In the genomic region with DNA sequence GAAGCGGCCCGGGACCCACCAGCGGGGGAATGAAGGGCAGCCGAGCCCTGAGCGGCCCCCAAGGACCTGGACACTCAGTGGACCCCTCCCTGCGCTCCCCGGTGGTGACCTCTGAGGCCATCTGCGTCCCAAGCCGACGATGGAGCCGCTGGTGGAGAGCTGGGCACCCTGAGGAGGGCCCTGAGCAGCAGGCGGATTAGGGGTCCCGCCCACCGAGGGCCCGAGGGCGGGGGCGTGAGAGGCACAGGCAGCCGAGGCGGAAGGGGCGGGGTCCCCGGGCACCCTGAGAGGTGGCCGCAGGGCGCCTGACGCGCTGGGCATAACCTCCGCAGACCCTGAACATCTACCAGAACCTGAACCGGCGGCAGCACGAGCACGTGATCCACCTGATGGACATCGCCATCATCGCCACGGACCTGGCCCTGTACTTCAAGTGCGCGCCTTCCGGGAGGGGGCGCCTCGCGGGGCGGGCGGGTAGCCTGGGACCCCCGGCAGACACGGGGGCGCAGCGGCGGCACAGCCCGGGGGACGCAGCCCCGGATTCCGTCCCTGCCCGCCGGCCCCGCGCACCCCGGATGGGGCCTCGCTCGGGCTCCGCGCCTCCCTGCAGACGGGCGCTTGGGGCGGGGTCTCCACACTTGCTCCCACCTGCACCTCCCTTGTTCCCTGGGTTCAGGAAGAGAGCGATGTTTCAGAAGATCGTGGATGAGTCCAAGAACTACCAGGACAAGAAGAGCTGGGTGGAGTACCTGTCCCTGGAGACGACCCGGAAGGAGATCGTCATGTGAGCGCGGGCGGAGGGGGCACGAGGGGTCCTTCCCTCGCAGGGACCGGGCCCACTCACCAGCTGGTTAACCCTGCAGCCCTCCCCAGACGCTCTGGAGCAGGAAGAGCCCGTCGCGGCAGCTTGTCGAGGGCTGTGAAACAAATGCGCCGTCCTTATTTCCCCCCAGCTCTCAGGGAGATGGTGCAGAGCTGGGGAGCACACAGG, we compare ENCODE assay signal across 6 cellular contexts. TPM values are rescaled to one million over a fixed set of nuclear protein-coding genes. Genes with fewer than 3 reads are reported as not detected.
A peak's percentile ranks its signal among the peaks of the same experiment; 100 is the strongest.
DNase-seq lines count a peak whose midpoint lies in the region; ATAC-seq and TF ChIP-seq lines count a peak whose summit lies in the region.

No MANE protein-coding gene starts in this region.

- H3F3A ChIP-seq in smooth muscle cell (ENCODE audit: low read depth), result no peaks in the 10 kb centered on the region

- intact Hi-C loops in Caco-2 (cut with micrococcal nuclease; ENCODE audit: unreplicated experiment), result no loop called here

- H3K27me3 ChIP-seq in smooth muscle cell (ENCODE audit: low read depth), result no peaks in the 10 kb centered on the region
- H3K27me3 ChIP-seq in Caco-2 (replicated peaks; ENCODE audit: control insufficient read depth, insufficient read depth, low read length), result no peaks in the 10 kb centered on the region

- H3K9me3 ChIP-seq in smooth muscle cell (replicated peaks; ENCODE audit: low read depth) (no peaks in the 10 kb centered on the region), Caco-2 (no peaks in the 10 kb centered on the region; the same call in 1 of the 2 replicates)

- H4K20me1 ChIP-seq in smooth muscle cell (ENCODE audit: low read depth), result no peaks in the 10 kb centered on the region

- H3K27me3 Mint-ChIP-seq in WTC11 (ENCODE audit: low read depth) (no peaks in the 10 kb centered on the region; the same call in 1 of the 2 replicates), Caco-2 (ENCODE audit: insufficient read depth, unreplicated experiment) (no peaks in the 10 kb centered on the region)

- TF ChIP-seq CTCF in WTC11 (IDR thresholded peaks at IDR 0.05), result no peak
- TF ChIP-seq CTCF in smooth muscle cell (IDR thresholded peaks at IDR 0.05; ENCODE audit: borderline replicate concordance, insufficient read depth, poor library complexity, severe bottlenecking), result peak; percentile 31
- no peak for TF ChIP-seq CTCF in Caco-2 (IDR thresholded peaks at IDR 0.05; ENCODE audit: insufficient read depth in 1 of 2, low read depth in 1 of 2, low read length in 1 of 2, severe bottlenecking in 1 of 2, unreplicated experiment in 1 of 2)

- H3K36me3 ChIP-seq in smooth muscle cell (ENCODE audit: low read depth), result no peaks in the 10 kb centered on the region
- no peaks in the 10 kb centered on the region for H3K36me3 ChIP-seq in Caco-2 (ENCODE audit: control insufficient read depth, insufficient read depth, low read length)

- peak overlapping the region; percentile 96 for H3K4me2 ChIP-seq in smooth muscle cell

- POLR2A ChIA-PET in WTC11 (lab: Charles Lee), result interaction anchor here (0.7 to 1.1 kb wide), 4 partner anchors 11 to 52 kb away, joined by 3 to 4 read pairs (median 3); a partner anchor contains a TSS
- POLR2A ChIA-PET in Caco-2 (lab: Charles Lee), result no interaction called here

- peak; percentile 45 for DNase-seq in Ammon's horn (ENCODE audit: low spot score)
- DNase-seq in WTC11 (ENCODE audit: low spot score), result peak; percentile 71
- no peak for DNase-seq in smooth muscle cell (lab: John Stamatoyannopoulos, UW; ENCODE audit: unreplicated experiment)
- no peak for DNase-seq in Caco-2

- H3K36me3 Mint-ChIP-seq in WTC11 (peaks cover 4% of the 10 kb centered on the region), Caco-2 (ENCODE audit: insufficient read depth, unreplicated experiment) (no peaks in the 10 kb centered on the region)

- ATAC-seq in HG02571 (IDR thresholded peaks at IDR 0.05; ENCODE audit: unreplicated experiment) (peak; percentile 48), WTC11 (peak; percentile 68), esophagus mucosa (peak; percentile 32)

- H3K4me1 ChIP-seq in smooth muscle cell (ENCODE audit: low read depth) (peaks cover 7% of the 10 kb centered on the region), Caco-2 (no peaks in the 10 kb centered on the region)

- no TSS peak for BruUV-seq in Caco-2 (replicated peaks; lab: Mats Ljungman, UMichigan)

- H3K79me2 ChIP-seq in smooth muscle cell (ENCODE audit: low read depth), result no peaks in the 10 kb centered on the region

- H3K4me3 Mint-ChIP-seq in WTC11 (peak overlapping the region; percentile 70), Caco-2 (ENCODE audit: unreplicated experiment) (no peak overlapping the region)

- H3K4me3 ChIP-seq in smooth muscle cell (peak overlapping the region; percentile 81), Caco-2 (ENCODE audit: low read depth, low read length) (no peak overlapping the region)

- H3K27ac Mint-ChIP-seq in WTC11 (no peak overlapping the region), Caco-2 (ENCODE audit: unreplicated experiment) (no peak overlapping the region)

- peak overlapping the region; percentile 60 for H3K9ac ChIP-seq in smooth muscle cell (ENCODE audit: low read depth)

- H3K4me1 Mint-ChIP-seq in WTC11, result peaks cover 3% of the 10 kb centered on the region
- H3K4me1 Mint-ChIP-seq in Caco-2 (ENCODE audit: low read depth, unreplicated experiment), result no peaks in the 10 kb centered on the region

- peak overlapping the region; percentile 91 for H2AFZ ChIP-seq in smooth muscle cell (ENCODE audit: low read depth)

- WGBS in smooth muscle cell (ENCODE audit: low lambda C conversion rate), result 6% methylated on average over 73 of the region's 80 CpGs

- no peak overlapping the region for H3K27ac ChIP-seq in smooth muscle cell (ENCODE audit: low read depth)

- H3K9me3 Mint-ChIP-seq in WTC11, result peaks cover 9% of the 10 kb centered on the region; the same call in 1 of the 2 replicates
- H3K9me3 Mint-ChIP-seq in Caco-2 (ENCODE audit: unreplicated experiment), result peaks cover 12% of the 10 kb centered on the region

- CTCF ChIA-PET in WTC11 (lab: Charles Lee), result interaction anchor here (0.7 to 2.6 kb wide), 8 partner anchors 10 to 87 kb away, joined by 3 to 17 read pairs (median 4); a partner anchor contains a TSS
- CTCF ChIA-PET in Caco-2 (lab: Charles Lee), result no interaction called here

TF ChIP-seq in WTC11, 78 proteins besides CTCF, POLR2A, EP300 and RAD21 (continues in another document):
- TF ChIP-seq, protein P1, sequence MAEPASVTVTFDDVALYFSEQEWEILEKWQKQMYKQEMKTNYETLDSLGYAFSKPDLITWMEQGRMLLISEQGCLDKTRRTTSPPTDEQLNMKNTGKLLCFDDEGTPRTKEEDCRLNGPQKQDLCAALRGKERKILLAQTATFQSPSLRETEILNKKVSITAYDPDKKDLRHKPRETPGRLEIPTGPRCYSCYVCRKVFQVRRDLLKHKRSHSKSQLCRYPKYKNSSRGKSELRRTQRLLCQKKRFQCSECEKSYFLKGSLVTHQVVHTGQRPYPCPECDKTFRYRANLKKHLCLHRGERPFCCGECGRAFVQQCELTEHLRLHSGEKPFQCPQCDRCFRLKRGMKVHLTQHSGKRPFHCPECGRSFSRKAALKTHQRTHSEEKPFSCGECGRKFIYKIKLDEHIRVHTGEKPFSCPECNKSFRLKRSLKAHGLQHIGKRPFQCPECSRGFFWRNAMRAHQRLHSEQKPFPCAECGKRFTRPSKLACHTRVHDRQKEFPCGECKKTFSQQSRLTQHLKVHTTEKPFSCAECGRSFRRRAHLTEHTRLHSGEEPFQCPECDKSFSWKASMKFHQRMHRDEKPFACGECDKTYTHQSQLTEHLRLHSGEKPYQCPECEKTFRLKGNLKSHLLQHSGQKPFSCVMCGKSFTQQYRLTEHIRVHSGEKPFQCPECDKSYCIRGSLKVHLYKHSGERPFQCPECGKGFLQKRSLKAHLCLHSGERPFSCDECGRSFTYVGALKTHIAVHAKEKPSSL (CRISPR knock-in tag; conservative IDR thresholded peaks at IDR 0.05), result no peak
- TF ChIP-seq, protein P2, sequence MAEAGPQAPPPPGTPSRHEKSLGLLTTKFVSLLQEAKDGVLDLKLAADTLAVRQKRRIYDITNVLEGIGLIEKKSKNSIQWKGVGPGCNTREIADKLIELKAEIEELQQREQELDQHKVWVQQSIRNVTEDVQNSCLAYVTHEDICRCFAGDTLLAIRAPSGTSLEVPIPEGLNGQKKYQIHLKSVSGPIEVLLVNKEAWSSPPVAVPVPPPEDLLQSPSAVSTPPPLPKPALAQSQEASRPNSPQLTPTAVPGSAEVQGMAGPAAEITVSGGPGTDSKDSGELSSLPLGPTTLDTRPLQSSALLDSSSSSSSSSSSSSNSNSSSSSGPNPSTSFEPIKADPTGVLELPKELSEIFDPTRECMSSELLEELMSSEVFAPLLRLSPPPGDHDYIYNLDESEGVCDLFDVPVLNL (CRISPR knock-in tag; IDR thresholded peaks at IDR 0.05; ENCODE audit: borderline replicate concordance, low read depth), result no peak
- no peak for TF ChIP-seq IRF2 (CRISPR knock-in tag; IDR thresholded peaks at IDR 0.05; ENCODE audit: borderline replicate concordance, low read depth)
- TF ChIP-seq GABPB1 (CRISPR knock-in tag; IDR thresholded peaks at IDR 0.05), result 0 out of 2 replicates have a peak, but pooled peaks have one; percentile 38
- TF ChIP-seq, protein P3, sequence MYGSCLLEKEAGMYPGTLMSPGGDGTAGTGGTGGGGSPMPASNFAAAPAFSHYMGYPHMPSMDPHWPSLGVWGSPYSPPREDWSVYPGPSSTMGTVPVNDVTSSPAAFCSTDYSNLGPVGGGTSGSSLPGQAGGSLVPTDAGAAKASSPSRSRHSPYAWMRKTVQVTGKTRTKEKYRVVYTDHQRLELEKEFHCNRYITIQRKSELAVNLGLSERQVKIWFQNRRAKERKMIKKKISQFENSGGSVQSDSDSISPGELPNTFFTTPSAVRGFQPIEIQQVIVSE (CRISPR knock-in tag; IDR thresholded peaks at IDR 0.05; ENCODE audit: borderline replicate concordance), result no peak
- TF ChIP-seq GTF2I (CRISPR knock-in tag; conservative IDR thresholded peaks at IDR 0.05), result no peak
- TF ChIP-seq, protein P4, sequence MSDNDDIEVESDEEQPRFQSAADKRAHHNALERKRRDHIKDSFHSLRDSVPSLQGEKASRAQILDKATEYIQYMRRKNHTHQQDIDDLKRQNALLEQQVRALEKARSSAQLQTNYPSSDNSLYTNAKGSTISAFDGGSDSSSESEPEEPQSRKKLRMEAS (CRISPR knock-in tag; IDR thresholded peaks at IDR 0.05), result peak; percentile 51

RNA-seq across cellular contexts. Expression of a gene that starts 10.3 kb away (rescaled TPM):
- total RNA-seq in WTC11 (2021) (458 to 478 TPM (median 468 TPM) in 3 replicates), esophagus mucosa (344 TPM), smooth muscle cell (95.4 and 152 TPM in 2 replicates), Caco-2 (2022) (244 and 257 TPM in 2 replicates)
- polyA plus RNA-seq in smooth muscle cell, result 699 and 733 TPM in 2 replicates

RNA-seq across cellular contexts. Expression of a gene that starts 10.6 kb away (rescaled TPM):
- total RNA-seq in WTC11 (2021), result 12.1 to 22.2 TPM (median 14.8 TPM) in 3 replicates
- 22.2 TPM for total RNA-seq in esophagus mucosa
- total RNA-seq in smooth muscle cell, result 6.8 and 22.1 TPM in 2 replicates
- 6.7 and 12.5 TPM in 2 replicates for polyA plus RNA-seq in smooth muscle cell
- 17.1 and 21.8 TPM in 2 replicates for total RNA-seq in Caco-2 (2022)

RNA-seq across cellular contexts. Expression of a gene that starts 25.2 kb away (rescaled TPM):
- total RNA-seq in WTC11 (2021), result 5.8 to 6.8 TPM (median 6.7 TPM) in 3 replicates
- total RNA-seq in esophagus mucosa, result 2.7 TPM
- 15.6 and 26.4 TPM in 2 replicates for total RNA-seq in smooth muscle cell
- polyA plus RNA-seq in smooth muscle cell, result 40.2 and 40.3 TPM in 2 replicates
- 0.20 TPM in 1 of 2 replicates, not detected in the other for total RNA-seq in Caco-2 (2022)

RNA-seq across cellular contexts. Expression of a gene that starts 38.4 kb away (rescaled TPM):
- total RNA-seq in WTC11 (2021), result 7.1 to 13.1 TPM (median 13.0 TPM) in 3 replicates
- total RNA-seq in esophagus mucosa, result 0.88 TPM
- total RNA-seq in smooth muscle cell, result 5.1 and 9.8 TPM in 2 replicates
- 7.6 and 9.0 TPM in 2 replicates for polyA plus RNA-seq in smooth muscle cell
- total RNA-seq in Caco-2 (2022), result not detected in 2 replicates

RNA-seq across cellular contexts. Expression of a gene that starts 41.9 kb away (rescaled TPM):
- 59.2 to 65.7 TPM (median 62.8 TPM) in 3 replicates for total RNA-seq in WTC11 (2021)
- 30.5 TPM for total RNA-seq in esophagus mucosa
- total RNA-seq in smooth muscle cell, result 45.4 and 57.5 TPM in 2 replicates
- polyA plus RNA-seq in smooth muscle cell, result 29.6 and 30.9 TPM in 2 replicates
- total RNA-seq in Caco-2 (2022), result 36.6 and 38.0 TPM in 2 replicates

Comparison
In these comparisons a context has a peak if more than half of its experiments do, and no peak if none do; other contexts are left out.
1. DNase-seq: peak in Ammon's horn (single experiment) and WTC11 (single experiment); none in smooth muscle cell (single experiment) and Caco-2 (0 of 2).
2. Peak in every context shown above with its lines, with median percentiles within 50 percentile points of each other: ATAC-seq.